In the genomic region with DNA sequence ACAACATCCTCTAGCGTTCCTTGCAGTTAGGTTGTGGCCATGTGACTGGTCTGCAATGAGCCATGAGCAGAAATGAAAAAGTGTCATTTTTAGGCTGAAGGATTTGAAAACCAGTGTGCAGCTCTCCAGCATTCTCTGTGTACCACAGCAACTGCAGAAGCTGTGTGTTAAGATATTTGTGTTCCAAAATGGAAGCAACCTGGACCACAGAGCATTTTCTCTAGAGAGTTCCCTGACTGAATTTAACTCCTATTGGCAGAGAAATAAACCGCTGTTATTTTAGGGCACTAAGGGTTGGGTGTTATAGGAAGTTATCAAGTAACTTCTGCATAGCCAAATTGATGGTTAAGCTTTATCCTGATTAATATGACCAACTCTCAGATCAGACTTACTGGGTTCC, we compare ENCODE assay signal across 28 cellular contexts.
"Had no signal": no experiment of that assay in that cellular context is flagged by ENCODE, and none has a peak within 500 bp of the region (broad histone marks: within the 10 kb centered on the region; RNA-seq: fewer than 3 reads in every experiment).

No MANE protein-coding gene starts in this region.

- H3K4me2 ChIP-seq: PC-9 had no signal

- H3K27ac ChIP-seq: adrenal gland, body of pancreas, PC-9, RWPE1, VCaP had no signal

- DNase-seq: activated B cell treated with CpG ODN at 0.5 μM for 24 hours; activated CD4-positive, alpha-beta memory T cell treated with anti-CD3 and anti-CD28 coated beads for 36 hours; activated CD4-positive, alpha-beta T cell treated with anti-CD3 and anti-CD28 coated beads for 4 hours; activated CD4-positive, alpha-beta T cell treated with anti-CD3 and anti-CD28 coated beads, Interleukin-2, amount 50 U/mL, for 1 hour; activated CD4-positive, CD25-positive, alpha-beta regulatory T cell treated with anti-CD3 and anti-CD28 coated beads, Interleukin-2, amount 50 U/mL, for 72 hours; activated CD8-positive, alpha-beta memory T cell treated with anti-CD3 and anti-CD28 coated beads, Interleukin-2, amount 50 U/mL, for 4 hours; activated gamma-delta T cell treated with Interleukin-2 at 50 U/mL for 16 hours; activated naive CD4-positive, alpha-beta T cell treated with anti-CD3 and anti-CD28 coated beads for 36 hours; activated T-cell treated with anti-CD3 and anti-CD28 coated beads for 4 hours; activated T-cell treated with anti-CD3 and anti-CD28 coated beads, Interleukin-2, amount 50 U/mL, for 4 hours; adrenal gland; body of pancreas; caudate nucleus; cerebellar nuclear complex; NCI-H1092; NCI-H1436 treated with DMSO at 0.1 percent for 48 hours; NCI-H1694 treated with DMSO at 0.1 percent for 48 hours; NCI-H2029; NCI-H345; NCI-H524 treated with DMSO at 0.1 percent for 48 hours; PC-9; SIG-M5; SW 1271; T-helper 1 cell; T-helper 2 cell; T-helper 9 cell had no signal

- H3K9me3 ChIP-seq: adrenal gland, body of pancreas had no signal

- H3K36me3 ChIP-seq: adrenal gland had no signal

- H3K4me1 ChIP-seq: body of pancreas had no signal

- H3K27me3 ChIP-seq: adrenal gland, body of pancreas had no signal

- H3K4me3 ChIP-seq: adrenal gland, body of pancreas, PC-9 had no signal
